ENCODE assay signal across 12 cellular contexts in the genomic region with DNA sequence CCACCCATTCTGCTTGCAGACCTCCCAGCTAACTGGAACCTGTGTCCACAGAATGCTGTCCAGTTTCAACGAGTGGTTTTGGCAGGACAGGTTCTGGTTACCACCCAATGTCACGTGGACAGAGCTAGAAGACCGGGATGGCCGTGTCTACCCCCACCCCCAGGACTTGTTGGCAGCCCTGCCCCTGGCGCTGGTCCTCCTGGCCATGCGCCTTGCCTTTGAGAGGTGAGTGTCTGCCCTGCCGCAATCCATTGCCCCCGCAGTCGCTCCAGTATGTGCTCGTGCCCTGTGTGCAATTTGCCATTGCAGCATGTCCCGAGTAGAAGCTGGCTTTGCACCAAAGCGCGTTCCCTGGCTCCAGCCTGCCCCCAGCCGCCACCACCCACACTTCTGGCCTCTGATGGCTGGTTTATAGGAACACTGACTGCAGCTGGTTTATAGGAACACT. TPM values are rescaled to one million over a fixed set of nuclear protein-coding genes. Genes with fewer than 3 reads are reported as not detected.
A peak's percentile ranks its signal among the peaks of the same experiment; 100 is the strongest.
DNase-seq lines count a peak whose midpoint lies in the region; ATAC-seq and TF ChIP-seq lines count a peak whose summit lies in the region.
"Had no signal": no experiment of that assay in that cellular context is flagged by ENCODE, and none has a peak within 500 bp of the region (broad histone marks: within the 10 kb centered on the region; RNA-seq: fewer than 3 reads in every experiment).

No MANE protein-coding gene starts in this region.

- no peak for TF ChIP-seq POLR2A in uterus (IDR thresholded peaks at IDR 0.05)

- TF ChIP-seq CTCF in uterus (IDR thresholded peaks at IDR 0.05): peak in 1 of 4 experiments; percentile 18

- no peaks in the 10 kb centered on the region for H3K27me3 ChIP-seq in uterus

- H3K36me3 ChIP-seq in uterus: no peaks in the 10 kb centered on the region

- no peak overlapping the region for H3K4me3 ChIP-seq in uterus

- H3K9me3 ChIP-seq in uterus: no peaks in the 10 kb centered on the region

- peak; percentile 82 for DNase-seq in DMS 273 (lab: John Stamatoyannopoulos, UW; ENCODE audit: unreplicated experiment)
- no peak for DNase-seq in DMS 273 treated with DMSO at 0.1 percent for 48 hours (lab: John Stamatoyannopoulos, UW)
- peak; percentile 90 for DNase-seq in Right ventricle myocardium superior
- DNase-seq in occipital lobe (lab: John Stamatoyannopoulos, UW): peak; percentile 57
- peak; percentile 40 to 73 for DNase-seq in uterus
- no peak for DNase-seq in islet precursor cell
- DNase-seq: activated CD4-positive, alpha-beta T cell treated with anti-CD3 and anti-CD28 coated beads, Interleukin-2, amount 10 ng/mL, durations not matched to agents 7 days and 5 days; glutamatergic neuron; SHP77 had no signal

- H3K27ac ChIP-seq in uterus: no peak overlapping the region
- H3K27ac ChIP-seq: 22Rv1 had no signal

- intact Hi-C loops in Right ventricle myocardium superior (cut with DNase I): loop anchor here (5.0 kb wide), 2 partner anchors 44 to 309 kb away; partner anchors contain the start of genes CERS4 and TIMM44
- intact Hi-C loops in uterus (cut with DNase I; ENCODE audit: low total_unique reads): loop anchor here (5.0 kb wide), 1 partner anchor 94 kb away; no protein-coding TSS in a partner anchor

- ATAC-seq in Right ventricle myocardium superior (ENCODE audit: poor library complexity): peak; percentile 94
- ATAC-seq in GM19328 (IDR thresholded peaks at IDR 0.05; ENCODE audit: unreplicated experiment): no peak
- ATAC-seq in HG02571 (IDR thresholded peaks at IDR 0.05; ENCODE audit: unreplicated experiment): no peak

- H3K4me1 ChIP-seq in uterus: peaks cover 0 to 10% of the 10 kb centered on the region in 2 donors

RNA-seq across cellular contexts. Expression of gene CERS4, which starts 41.9 kb away (rescaled TPM):
- total RNA-seq in Right ventricle myocardium superior: 19.1 TPM
- total RNA-seq in occipital lobe: 50.7 TPM
- 10 to 100 TPM; 37.1 to 60.8 (median 38.7) TPM for total RNA-seq in uterus

RNA-seq across cellular contexts. Expression of gene CD320, which starts 57.1 kb away (rescaled TPM):
- 34.5 TPM for total RNA-seq in Right ventricle myocardium superior
- total RNA-seq in occipital lobe: 13.4 TPM
- 10 to 100 TPM; 15.0 to 72.0 (median 26.2) TPM for total RNA-seq in uterus

Comparison
In these comparisons a context has a peak if more than half of its experiments do, and no peak if none do; other contexts are left out.
1. DNase-seq: peak in DMS 273 (single experiment), Right ventricle myocardium superior (single experiment), occipital lobe (single experiment) and uterus (2 of 2); none in DMS 273 treated with DMSO at 0.1 percent for 48 hours (single experiment) and islet precursor cell (single experiment).